ENCODE assay signal across 1 cellular context in the genomic region with DNA sequence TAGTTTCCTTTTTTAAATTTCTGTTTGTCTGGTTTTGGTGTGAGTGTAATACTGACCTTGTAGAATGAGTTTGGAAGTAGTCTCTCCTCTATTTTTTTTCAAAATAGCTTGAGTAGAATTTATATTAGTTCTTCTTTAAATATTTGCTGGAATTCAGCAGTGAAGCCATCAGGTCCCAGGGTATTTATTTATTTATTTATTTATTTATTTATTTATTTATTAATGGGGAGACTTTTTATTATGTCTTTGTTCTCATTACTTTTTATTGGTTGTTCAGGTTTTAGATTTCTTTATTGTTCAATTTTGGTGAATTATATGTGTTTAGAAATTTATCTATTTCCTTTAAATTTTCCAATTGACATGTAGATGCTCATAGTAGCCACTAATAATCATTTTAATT.
TF ChIP-seq lines count a peak whose summit lies in the region.

No MANE protein-coding gene starts in this region.

TF ChIP-seq in HEK293, 187 proteins besides CTCF, POLR2A, EP300 and RAD21 (continued from another document):
- TF ChIP-seq, protein P1, sequence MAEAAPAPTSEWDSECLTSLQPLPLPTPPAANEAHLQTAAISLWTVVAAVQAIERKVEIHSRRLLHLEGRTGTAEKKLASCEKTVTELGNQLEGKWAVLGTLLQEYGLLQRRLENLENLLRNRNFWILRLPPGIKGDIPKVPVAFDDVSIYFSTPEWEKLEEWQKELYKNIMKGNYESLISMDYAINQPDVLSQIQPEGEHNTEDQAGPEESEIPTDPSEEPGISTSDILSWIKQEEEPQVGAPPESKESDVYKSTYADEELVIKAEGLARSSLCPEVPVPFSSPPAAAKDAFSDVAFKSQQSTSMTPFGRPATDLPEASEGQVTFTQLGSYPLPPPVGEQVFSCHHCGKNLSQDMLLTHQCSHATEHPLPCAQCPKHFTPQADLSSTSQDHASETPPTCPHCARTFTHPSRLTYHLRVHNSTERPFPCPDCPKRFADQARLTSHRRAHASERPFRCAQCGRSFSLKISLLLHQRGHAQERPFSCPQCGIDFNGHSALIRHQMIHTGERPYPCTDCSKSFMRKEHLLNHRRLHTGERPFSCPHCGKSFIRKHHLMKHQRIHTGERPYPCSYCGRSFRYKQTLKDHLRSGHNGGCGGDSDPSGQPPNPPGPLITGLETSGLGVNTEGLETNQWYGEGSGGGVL (tag by site-specific recombination; IDR thresholded peaks at IDR 0.05), result no peak
- TF ChIP-seq, protein P2, sequence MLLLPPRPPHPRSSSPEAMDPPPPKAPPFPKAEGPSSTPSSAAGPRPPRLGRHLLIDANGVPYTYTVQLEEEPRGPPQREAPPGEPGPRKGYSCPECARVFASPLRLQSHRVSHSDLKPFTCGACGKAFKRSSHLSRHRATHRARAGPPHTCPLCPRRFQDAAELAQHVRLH (tag by site-specific recombination; IDR thresholded peaks at IDR 0.05), result no peak
- TF ChIP-seq, protein P3, sequence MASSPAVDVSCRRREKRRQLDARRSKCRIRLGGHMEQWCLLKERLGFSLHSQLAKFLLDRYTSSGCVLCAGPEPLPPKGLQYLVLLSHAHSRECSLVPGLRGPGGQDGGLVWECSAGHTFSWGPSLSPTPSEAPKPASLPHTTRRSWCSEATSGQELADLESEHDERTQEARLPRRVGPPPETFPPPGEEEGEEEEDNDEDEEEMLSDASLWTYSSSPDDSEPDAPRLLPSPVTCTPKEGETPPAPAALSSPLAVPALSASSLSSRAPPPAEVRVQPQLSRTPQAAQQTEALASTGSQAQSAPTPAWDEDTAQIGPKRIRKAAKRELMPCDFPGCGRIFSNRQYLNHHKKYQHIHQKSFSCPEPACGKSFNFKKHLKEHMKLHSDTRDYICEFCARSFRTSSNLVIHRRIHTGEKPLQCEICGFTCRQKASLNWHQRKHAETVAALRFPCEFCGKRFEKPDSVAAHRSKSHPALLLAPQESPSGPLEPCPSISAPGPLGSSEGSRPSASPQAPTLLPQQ (tag by site-specific recombination; IDR thresholded peaks at IDR 0.05), result no peak
- TF ChIP-seq EGR2 (tag by site-specific recombination; IDR thresholded peaks at IDR 0.05; ENCODE audit: low read depth) (no peak), ZNF791 (tag by site-specific recombination; IDR thresholded peaks at IDR 0.05) (no peak), ZNF157 (tag by site-specific recombination; IDR thresholded peaks at IDR 0.05) (no peak), REPIN1 (tag by site-specific recombination; IDR thresholded peaks at IDR 0.05; ENCODE audit: low read depth) (no peak), ZNF350 (tag by site-specific recombination; IDR thresholded peaks at IDR 0.05) (no peak), ZNF302 (tag by site-specific recombination; IDR thresholded peaks at IDR 0.05; ENCODE audit: low read depth) (no peak), ZNF37A (tag by site-specific recombination; IDR thresholded peaks at IDR 0.05) (no peak), ZBTB1 (tag by site-specific recombination; IDR thresholded peaks at IDR 0.05) (no peak), ZNF529 (tag by site-specific recombination; IDR thresholded peaks at IDR 0.05; ENCODE audit: insufficient replicate concordance) (no peak), GLIS2 (tag by site-specific recombination; IDR thresholded peaks at IDR 0.05) (no peak), YY1 (tag by site-specific recombination; IDR thresholded peaks at IDR 0.05) (no peak), ZNF768 (tag by site-specific recombination; IDR thresholded peaks at IDR 0.05) (no peak), ZNF660 (tag by site-specific recombination; IDR thresholded peaks at IDR 0.05) (no peak), ZBTB20 (tag by site-specific recombination; IDR thresholded peaks at IDR 0.05) (no peak), ZNF654 (tag by site-specific recombination; IDR thresholded peaks at IDR 0.05; ENCODE audit: low read depth) (peak; percentile 27; the same call in 1 of the 2 replicates), ZNF184 (tag by site-specific recombination; IDR thresholded peaks at IDR 0.05) (no peak), KLF1 (tag by site-specific recombination; IDR thresholded peaks at IDR 0.05) (no peak), ZSCAN30 (tag by site-specific recombination; IDR thresholded peaks at IDR 0.05) (no peak), ZFP37 (tag by site-specific recombination; IDR thresholded peaks at IDR 0.05) (no peak), SP2 (tag by site-specific recombination; IDR thresholded peaks at IDR 0.05) (no peak), YY2 (tag by site-specific recombination; IDR thresholded peaks at IDR 0.05) (no peak), ZNF214 (tag by site-specific recombination; IDR thresholded peaks at IDR 0.05; ENCODE audit: borderline replicate concordance) (no peak; the same call in 1 of the 2 replicates), ZNF510 (tag by site-specific recombination; IDR thresholded peaks at IDR 0.05; ENCODE audit: insufficient replicate concordance) (peak; percentile 51), GLI2 (tag by site-specific recombination; IDR thresholded peaks at IDR 0.05; ENCODE audit: borderline replicate concordance, low read depth) (no peak), TRIM28 (IDR thresholded peaks at IDR 0.05; ENCODE audit: borderline replicate concordance, low read length) (no peak), ZNF155 (tag by site-specific recombination; IDR thresholded peaks at IDR 0.05) (no peak), ZNF561 (tag by site-specific recombination; IDR thresholded peaks at IDR 0.05; ENCODE audit: borderline replicate concordance) (no peak), BCL11A (tag by site-specific recombination; IDR thresholded peaks at IDR 0.05; ENCODE audit: low read depth) (no peak), ZNF169 (tag by site-specific recombination; IDR thresholded peaks at IDR 0.05) (no peak), ZNF548 (tag by site-specific recombination; IDR thresholded peaks at IDR 0.05) (no peak), ZNF366 (tag by site-specific recombination; conservative IDR thresholded peaks at IDR 0.05) (no peak), ZNF670 (tag by site-specific recombination; IDR thresholded peaks at IDR 0.05; ENCODE audit: low read depth) (no peak), ZFP3 (tag by site-specific recombination; IDR thresholded peaks at IDR 0.05; ENCODE audit: low read depth) (no peak)
- TF ChIP-seq, protein P4, sequence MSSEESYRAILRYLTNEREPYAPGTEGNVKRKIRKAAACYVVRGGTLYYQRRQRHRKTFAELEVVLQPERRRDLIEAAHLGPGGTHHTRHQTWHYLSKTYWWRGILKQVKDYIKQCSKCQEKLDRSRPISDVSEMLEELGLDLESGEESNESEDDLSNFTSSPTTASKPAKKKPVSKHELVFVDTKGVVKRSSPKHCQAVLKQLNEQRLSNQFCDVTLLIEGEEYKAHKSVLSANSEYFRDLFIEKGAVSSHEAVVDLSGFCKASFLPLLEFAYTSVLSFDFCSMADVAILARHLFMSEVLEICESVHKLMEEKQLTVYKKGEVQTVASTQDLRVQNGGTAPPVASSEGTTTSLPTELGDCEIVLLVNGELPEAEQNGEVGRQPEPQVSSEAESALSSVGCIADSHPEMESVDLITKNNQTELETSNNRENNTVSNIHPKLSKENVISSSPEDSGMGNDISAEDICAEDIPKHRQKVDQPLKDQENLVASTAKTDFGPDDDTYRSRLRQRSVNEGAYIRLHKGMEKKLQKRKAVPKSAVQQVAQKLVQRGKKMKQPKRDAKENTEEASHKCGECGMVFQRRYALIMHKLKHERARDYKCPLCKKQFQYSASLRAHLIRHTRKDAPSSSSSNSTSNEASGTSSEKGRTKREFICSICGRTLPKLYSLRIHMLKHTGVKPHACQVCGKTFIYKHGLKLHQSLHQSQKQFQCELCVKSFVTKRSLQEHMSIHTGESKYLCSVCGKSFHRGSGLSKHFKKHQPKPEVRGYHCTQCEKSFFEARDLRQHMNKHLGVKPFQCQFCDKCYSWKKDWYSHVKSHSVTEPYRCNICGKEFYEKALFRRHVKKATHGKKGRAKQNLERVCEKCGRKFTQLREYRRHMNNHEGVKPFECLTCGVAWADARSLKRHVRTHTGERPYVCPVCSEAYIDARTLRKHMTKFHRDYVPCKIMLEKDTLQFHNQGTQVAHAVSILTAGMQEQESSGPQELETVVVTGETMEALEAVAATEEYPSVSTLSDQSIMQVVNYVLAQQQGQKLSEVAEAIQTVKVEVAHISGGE (tag by site-specific recombination; conservative IDR thresholded peaks at IDR 0.05; ENCODE audit: low read depth), result peak; percentile 73
- TF ChIP-seq, protein P5, sequence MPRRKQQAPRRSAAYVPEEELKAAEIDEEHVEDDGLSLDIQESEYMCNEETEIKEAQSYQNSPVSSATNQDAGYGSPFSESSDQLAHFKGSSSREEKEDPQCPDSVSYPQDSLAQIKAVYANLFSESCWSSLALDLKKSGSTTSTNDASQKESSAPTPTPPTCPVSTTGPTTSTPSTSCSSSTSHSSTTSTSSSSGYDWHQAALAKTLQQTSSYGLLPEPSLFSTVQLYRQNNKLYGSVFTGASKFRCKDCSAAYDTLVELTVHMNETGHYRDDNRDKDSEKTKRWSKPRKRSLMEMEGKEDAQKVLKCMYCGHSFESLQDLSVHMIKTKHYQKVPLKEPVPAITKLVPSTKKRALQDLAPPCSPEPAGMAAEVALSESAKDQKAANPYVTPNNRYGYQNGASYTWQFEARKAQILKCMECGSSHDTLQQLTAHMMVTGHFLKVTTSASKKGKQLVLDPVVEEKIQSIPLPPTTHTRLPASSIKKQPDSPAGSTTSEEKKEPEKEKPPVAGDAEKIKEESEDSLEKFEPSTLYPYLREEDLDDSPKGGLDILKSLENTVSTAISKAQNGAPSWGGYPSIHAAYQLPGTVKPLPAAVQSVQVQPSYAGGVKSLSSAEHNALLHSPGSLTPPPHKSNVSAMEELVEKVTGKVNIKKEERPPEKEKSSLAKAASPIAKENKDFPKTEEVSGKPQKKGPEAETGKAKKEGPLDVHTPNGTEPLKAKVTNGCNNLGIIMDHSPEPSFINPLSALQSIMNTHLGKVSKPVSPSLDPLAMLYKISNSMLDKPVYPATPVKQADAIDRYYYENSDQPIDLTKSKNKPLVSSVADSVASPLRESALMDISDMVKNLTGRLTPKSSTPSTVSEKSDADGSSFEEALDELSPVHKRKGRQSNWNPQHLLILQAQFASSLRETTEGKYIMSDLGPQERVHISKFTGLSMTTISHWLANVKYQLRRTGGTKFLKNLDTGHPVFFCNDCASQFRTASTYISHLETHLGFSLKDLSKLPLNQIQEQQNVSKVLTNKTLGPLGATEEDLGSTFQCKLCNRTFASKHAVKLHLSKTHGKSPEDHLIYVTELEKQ (tag by site-specific recombination; IDR thresholded peaks at IDR 0.05; ENCODE audit: borderline replicate concordance), result no peak
- TF ChIP-seq, protein P6, sequence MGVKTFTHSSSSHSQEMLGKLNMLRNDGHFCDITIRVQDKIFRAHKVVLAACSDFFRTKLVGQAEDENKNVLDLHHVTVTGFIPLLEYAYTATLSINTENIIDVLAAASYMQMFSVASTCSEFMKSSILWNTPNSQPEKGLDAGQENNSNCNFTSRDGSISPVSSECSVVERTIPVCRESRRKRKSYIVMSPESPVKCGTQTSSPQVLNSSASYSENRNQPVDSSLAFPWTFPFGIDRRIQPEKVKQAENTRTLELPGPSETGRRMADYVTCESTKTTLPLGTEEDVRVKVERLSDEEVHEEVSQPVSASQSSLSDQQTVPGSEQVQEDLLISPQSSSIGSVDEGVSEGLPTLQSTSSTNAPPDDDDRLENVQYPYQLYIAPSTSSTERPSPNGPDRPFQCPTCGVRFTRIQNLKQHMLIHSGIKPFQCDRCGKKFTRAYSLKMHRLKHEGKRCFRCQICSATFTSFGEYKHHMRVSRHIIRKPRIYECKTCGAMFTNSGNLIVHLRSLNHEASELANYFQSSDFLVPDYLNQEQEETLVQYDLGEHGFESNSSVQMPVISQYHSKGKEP (tag by site-specific recombination; IDR thresholded peaks at IDR 0.05), result no peak
